Comparison of ENCODE assay signal across 21 cellular contexts in genomic region chr6:168870982-168871381, GRCh38.
"Had no signal": no experiment of that assay in that cellular context is flagged by ENCODE, and none has a peak within 500 bp of the region (broad histone marks: within the 10 kb centered on the region; RNA-seq: fewer than 3 reads in every experiment).

No MANE protein-coding gene starts in this region.

- H3K36me3 Mint-ChIP-seq: mesothelial cell of epicardium; naive B cell; natural killer cell treated with Interleukin-12 subunit alpha and Interleukin-12 subunit beta and Interleukin-15 and Interleukin-18, amount 100 ng/mL, for 72 hours; stimulated activated effector memory CD8-positive, alpha-beta T cell treated with anti-CD3 and anti-CD28 coated beads, Interleukin-12 subunit alpha, Interleukin-12 subunit beta, amount 100 ng/mL, for 72 hours had no signal

- ATAC-seq: foreskin keratinocyte; gastroesophageal sphincter; heart left ventricle; natural killer cell treated with Interleukin-12 subunit alpha and Interleukin-12 subunit beta and Interleukin-15 and Interleukin-18, amount 100 ng/mL, for 72 hours; psoas muscle; right cardiac atrium; stimulated activated effector memory CD8-positive, alpha-beta T cell treated with anti-CD3 and anti-CD28 coated beads, Interleukin-12 subunit alpha, Interleukin-12 subunit beta, amount 100 ng/mL, for 72 hours had no signal

- H3K4me3 Mint-ChIP-seq: mesothelial cell of epicardium; natural killer cell treated with Interleukin-12 subunit alpha and Interleukin-12 subunit beta and Interleukin-15 and Interleukin-18, amount 100 ng/mL, for 72 hours; neural crest cell; stimulated activated effector memory CD8-positive, alpha-beta T cell treated with anti-CD3 and anti-CD28 coated beads, Interleukin-12 subunit alpha, Interleukin-12 subunit beta, amount 100 ng/mL, for 72 hours had no signal

- H3K27ac Mint-ChIP-seq: mesothelial cell of epicardium; natural killer cell treated with Interleukin-12 subunit alpha and Interleukin-12 subunit beta and Interleukin-15 and Interleukin-18, amount 100 ng/mL, for 72 hours; stimulated activated effector memory CD8-positive, alpha-beta T cell treated with anti-CD3 and anti-CD28 coated beads, Interleukin-12 subunit alpha, Interleukin-12 subunit beta, amount 100 ng/mL, for 72 hours had no signal

- H3K9me3 Mint-ChIP-seq: mesothelial cell of epicardium; naive B cell; natural killer cell treated with Interleukin-12 subunit alpha and Interleukin-12 subunit beta and Interleukin-15 and Interleukin-18, amount 100 ng/mL, for 72 hours; neural crest cell; stimulated activated effector memory CD8-positive, alpha-beta T cell treated with anti-CD3 and anti-CD28 coated beads, Interleukin-12 subunit alpha, Interleukin-12 subunit beta, amount 100 ng/mL, for 72 hours had no signal

- H3K4me1 Mint-ChIP-seq: naive B cell had no signal

- DNase-seq: dorsolateral prefrontal cortex; effector CD4-positive, alpha-beta T cell; foreskin keratinocyte; heart left ventricle; kidney; left lung; mesenchymal stem cell; mucosa of descending colon; naive B cell; psoas muscle; right cardiac atrium; sigmoid colon; stimulated activated CD4-positive, alpha-beta T cell treated with anti-CD3 and anti-CD28 coated beads, Interleukin-2, amount 100 ng/mL, for 24 hours; stimulated activated CD4-positive, alpha-beta T cell treated with anti-CD3 and anti-CD28 coated beads, Interleukin-4, amount 100 ng/mL, for 24 hours; stimulated activated naive CD4-positive, alpha-beta T cell treated with Interleukin-2 at 50 U/mL for 16 hours; trophoblast cell had no signal
